In the genomic region with DNA sequence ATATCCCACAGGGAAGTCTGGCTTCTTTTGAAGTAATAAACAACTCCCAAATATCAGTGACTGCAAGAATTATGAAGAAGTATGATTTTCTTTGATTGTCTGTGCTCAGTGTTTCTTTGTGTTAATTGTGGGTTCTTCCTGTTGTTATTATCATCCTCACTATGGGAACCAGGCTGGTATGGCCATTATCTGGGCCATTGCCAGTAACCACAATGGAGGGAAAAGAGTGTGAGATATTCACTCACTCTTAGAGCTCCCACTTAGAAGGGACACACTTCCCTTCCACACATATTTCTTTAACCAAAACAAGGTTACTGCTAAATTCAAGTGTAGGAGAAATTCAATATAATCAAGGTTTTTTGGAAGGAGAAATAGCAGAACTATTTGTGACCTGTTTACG, we compare ENCODE assay signal across 17 cellular contexts.
DNase-seq lines count a peak whose midpoint lies in the region; ATAC-seq, FAIRE-seq and TF ChIP-seq lines count a peak whose summit lies in the region.
"Had no signal": no experiment of that assay in that cellular context is flagged by ENCODE, and none has a peak within 500 bp of the region (broad histone marks: within the 10 kb centered on the region; RNA-seq: fewer than 3 reads in every experiment).

No MANE protein-coding gene starts in this region.

- H3K9ac ChIP-seq in astrocyte (ENCODE audit: low read length), result no peak overlapping the region
- H3K9ac ChIP-seq in mesenchymal stem cell (ENCODE audit: low read length), result no peak overlapping the region
- no peak overlapping the region for H3K9ac ChIP-seq in smooth muscle cell (ENCODE audit: low read depth)
- H3K9ac ChIP-seq: BLaER1 treated with 17β-estradiol and CSF1 and Interleukin-3, amounts not matched to agents 10 nM and 100 nM; GM23248 had no signal

- no peak overlapping the region for H3K4me3 ChIP-seq in astrocyte (ENCODE audit: insufficient read depth, low read depth, low read length)
- no peak overlapping the region for H3K4me3 ChIP-seq in mesenchymal stem cell (ENCODE audit: insufficient read depth in 1 of 2, low read depth in 1 of 2, low read length in 2 of 2)
- H3K4me3 ChIP-seq in smooth muscle cell, result no peak overlapping the region
- H3K4me3 ChIP-seq: BLaER1 treated with 17β-estradiol and CSF1 and Interleukin-3, amounts not matched to agents 10 nM and 100 nM; GM23248 had no signal

- no peaks in the 10 kb centered on the region for H3K9me3 ChIP-seq in astrocyte (ENCODE audit: insufficient read depth, low read depth, low read length)
- H3K9me3 ChIP-seq in mesenchymal stem cell (ENCODE audit: control insufficient read depth, low read length), result no peaks in the 10 kb centered on the region
- H3K9me3 ChIP-seq in CD4-positive, alpha-beta T cell (ENCODE audit: control insufficient read depth, low read length), result no peaks in the 10 kb centered on the region
- no peaks in the 10 kb centered on the region for H3K9me3 ChIP-seq in smooth muscle cell (replicated peaks; ENCODE audit: low read depth)

- CTCF ChIA-PET in CD4-positive, alpha-beta T cell (lab: Charles Lee), result no interaction called here

- H3K79me1 ChIP-seq in mesenchymal stem cell (replicated peaks; ENCODE audit: low read length, poor library complexity, severe bottlenecking), result no peaks in the 10 kb centered on the region

- H3K36me3 ChIP-seq in astrocyte (ENCODE audit: insufficient read depth, low read length) (no peaks in the 10 kb centered on the region), mesenchymal stem cell (ENCODE audit: control insufficient read depth in 1 of 2, insufficient read depth in 2 of 2, low read depth in 1 of 2, low read length in 2 of 2) (no peaks in the 10 kb centered on the region), smooth muscle cell (ENCODE audit: low read depth) (no peaks in the 10 kb centered on the region)
- H3K36me3 ChIP-seq: BLaER1 treated with 17β-estradiol and CSF1 and Interleukin-3, amounts not matched to agents 10 nM and 100 nM had no signal

- WGBS in mesenchymal stem cell, result no CpG with 5 or more reads among the region's 1 CpG
- WGBS in smooth muscle cell (ENCODE audit: low lambda C conversion rate), result 97% methylated on average over 1 of the region's 1 CpG

- H2AK5ac ChIP-seq in mesenchymal stem cell (ENCODE audit: low read length, severe bottlenecking), result no peak overlapping the region

- H2AFZ ChIP-seq in astrocyte (ENCODE audit: low read depth, low read length), result no peak overlapping the region
- H2AFZ ChIP-seq in mesenchymal stem cell (ENCODE audit: low read depth, low read length), result no peak overlapping the region
- no peak overlapping the region for H2AFZ ChIP-seq in smooth muscle cell (ENCODE audit: low read depth)
- H2AFZ ChIP-seq: GM23248 had no signal

- TF ChIP-seq CTCF in astrocyte (IDR thresholded peaks at IDR 0.05; ENCODE audit: insufficient read depth, low read depth, low read length) (no peak), smooth muscle cell (IDR thresholded peaks at IDR 0.05; ENCODE audit: borderline replicate concordance, insufficient read depth, poor library complexity, severe bottlenecking) (no peak)
- TF ChIP-seq CTCF in CD4-positive, alpha-beta T cell (IDR thresholded peaks at IDR 0.05), result no peak

- H3K4me3 Mint-ChIP-seq in astrocyte (ENCODE audit: unreplicated experiment), result no peak overlapping the region
- H3K4me3 Mint-ChIP-seq in CD4-positive, alpha-beta T cell, result no peak overlapping the region
- H3K4me3 Mint-ChIP-seq: T-cell had no signal

- H3K27me3 ChIP-seq in astrocyte (ENCODE audit: insufficient read depth, low read length) (no peaks in the 10 kb centered on the region), mesenchymal stem cell (ENCODE audit: control insufficient read depth in 1 of 2, insufficient read depth in 1 of 2, low read length in 2 of 2) (no peaks in the 10 kb centered on the region), smooth muscle cell (ENCODE audit: low read depth) (no peaks in the 10 kb centered on the region)
- H3K27me3 ChIP-seq in CD4-positive, alpha-beta T cell (ENCODE audit: control insufficient read depth, insufficient read depth, low read length), result no peaks in the 10 kb centered on the region
- H3K27me3 ChIP-seq: BLaER1 treated with 17β-estradiol and CSF1 and Interleukin-3, amounts not matched to agents 10 nM and 100 nM had no signal

- no peaks in the 10 kb centered on the region for H3K27me3 Mint-ChIP-seq in astrocyte (ENCODE audit: low read depth, unreplicated experiment)
- no peaks in the 10 kb centered on the region for H3K27me3 Mint-ChIP-seq in CD4-positive, alpha-beta T cell
- H3K27me3 Mint-ChIP-seq: T-cell had no signal

- no peak overlapping the region for H2BK120ac ChIP-seq in mesenchymal stem cell (ENCODE audit: low read depth, low read length)

- no peak overlapping the region for H4K8ac ChIP-seq in mesenchymal stem cell (ENCODE audit: low read length)

- H3K18ac ChIP-seq in mesenchymal stem cell (ENCODE audit: low read depth in 1 of 2, low read length in 2 of 2), result no peak overlapping the region

- POLR2A ChIA-PET in CD4-positive, alpha-beta T cell (lab: Charles Lee), result no interaction called here

- DNase-seq in NCI-H1417 (lab: John Stamatoyannopoulos, UW) (peak; percentile 9 to 19 (median 13)), NCI-H1417 treated with DMSO at 0.1 percent for 48 hours (lab: John Stamatoyannopoulos, UW) (no peak), HT1080 (ENCODE audit: low read depth) (peak; percentile 28), astrocyte (ENCODE audit: low read depth) (no peak), mesenchymal stem cell (peak; percentile 47), smooth muscle cell (lab: John Stamatoyannopoulos, UW; ENCODE audit: unreplicated experiment) (no peak), NCI-H446 (lab: John Stamatoyannopoulos, UW) (no peak)
- DNase-seq in CD4-positive, alpha-beta T cell, result no peak
- DNase-seq: GM23248, KG1, NCI-H1048, NCI-H1694, NCI-H774, PC-3, T-cell had no signal

- H3K36me3 Mint-ChIP-seq in astrocyte (ENCODE audit: low read depth, unreplicated experiment), result no peaks in the 10 kb centered on the region
- H3K36me3 Mint-ChIP-seq in CD4-positive, alpha-beta T cell (ENCODE audit: low read depth), result no peaks in the 10 kb centered on the region
- H3K36me3 Mint-ChIP-seq: T-cell had no signal

- H2BK5ac ChIP-seq in mesenchymal stem cell (ENCODE audit: low read depth, low read length, poor library complexity, severe bottlenecking), result no peak overlapping the region

- H3K79me2 ChIP-seq in astrocyte (ENCODE audit: insufficient read depth, low read length) (no peaks in the 10 kb centered on the region), smooth muscle cell (ENCODE audit: low read depth) (no peaks in the 10 kb centered on the region)

- H3K4ac ChIP-seq in mesenchymal stem cell (ENCODE audit: low read depth in 1 of 2, low read length in 2 of 2), result no peak overlapping the region

- H4K91ac ChIP-seq in mesenchymal stem cell (ENCODE audit: low read length), result no peak overlapping the region

- no peak for ATAC-seq in CD4-positive, alpha-beta T cell (ENCODE audit: poor library complexity)
- ATAC-seq: HepG2, PC-3, T-cell had no signal

- no peak overlapping the region for H3K4me2 ChIP-seq in astrocyte (ENCODE audit: low read length)
- no peak overlapping the region for H3K4me2 ChIP-seq in mesenchymal stem cell (ENCODE audit: low read length, poor library complexity, severe bottlenecking)
- H3K4me2 ChIP-seq in smooth muscle cell, result no peak overlapping the region
- H3K4me2 ChIP-seq: BLaER1 treated with 17β-estradiol and CSF1 and Interleukin-3, amounts not matched to agents 10 nM and 100 nM had no signal

- H2BK15ac ChIP-seq in mesenchymal stem cell (ENCODE audit: low read depth, poor library complexity, severe bottlenecking), result no peak overlapping the region

- H3K14ac ChIP-seq in mesenchymal stem cell (ENCODE audit: low read length in 2 of 2), result no peak overlapping the region

- peak overlapping the region; percentile 23 for H3K27ac Mint-ChIP-seq in astrocyte (ENCODE audit: unreplicated experiment)
- H3K27ac Mint-ChIP-seq in CD4-positive, alpha-beta T cell, result no peak overlapping the region
- H3K27ac Mint-ChIP-seq: T-cell had no signal

- H3K4me1 ChIP-seq in astrocyte (ENCODE audit: insufficient read depth, low read length) (no peaks in the 10 kb centered on the region), mesenchymal stem cell (ENCODE audit: control insufficient read depth, insufficient read depth, low read depth, low read length) (no peaks in the 10 kb centered on the region), smooth muscle cell (ENCODE audit: low read depth) (no peaks in the 10 kb centered on the region)
- H3K4me1 ChIP-seq: BLaER1 treated with 17β-estradiol and CSF1 and Interleukin-3, amounts not matched to agents 10 nM and 100 nM had no signal

- FAIRE-seq in astrocyte (lab: Jason Lieb, UNC), result no peak
- FAIRE-seq: HepG2 had no signal

- H3F3A ChIP-seq in smooth muscle cell (ENCODE audit: low read depth), result no peaks in the 10 kb centered on the region

- no peak overlapping the region for H2BK12ac ChIP-seq in mesenchymal stem cell (ENCODE audit: low read length in 2 of 2)

- no peaks in the 10 kb centered on the region for H4K20me1 ChIP-seq in astrocyte (ENCODE audit: insufficient read depth, low read length)
- H4K20me1 ChIP-seq in smooth muscle cell (ENCODE audit: low read depth), result no peaks in the 10 kb centered on the region
- H4K20me1 ChIP-seq: BLaER1 treated with 17β-estradiol and CSF1 and Interleukin-3, amounts not matched to agents 10 nM and 100 nM had no signal

- H3K9me3 Mint-ChIP-seq in astrocyte (ENCODE audit: unreplicated experiment), result peaks cover 2% of the 10 kb centered on the region
- peaks cover 10% of the 10 kb centered on the region for H3K9me3 Mint-ChIP-seq in CD4-positive, alpha-beta T cell

- no peak overlapping the region for H3K23ac ChIP-seq in mesenchymal stem cell (ENCODE audit: low read length in 2 of 2)

- intact Hi-C loops in CD4-positive, alpha-beta T cell (cut with DNase I, micrococcal nuclease), result no loop called here

- no peaks in the 10 kb centered on the region for H3K4me1 Mint-ChIP-seq in astrocyte (ENCODE audit: low read depth, unreplicated experiment)
- H3K4me1 Mint-ChIP-seq in CD4-positive, alpha-beta T cell (ENCODE audit: low read depth), result no peaks in the 10 kb centered on the region
- H3K4me1 Mint-ChIP-seq: T-cell had no signal

- H3K27ac ChIP-seq in astrocyte (ENCODE audit: low read depth, low read length) (no peak overlapping the region), mesenchymal stem cell (ENCODE audit: low read length, poor library complexity, severe bottlenecking) (no peak overlapping the region), smooth muscle cell (ENCODE audit: low read depth) (no peak overlapping the region)
- H3K27ac ChIP-seq in CD4-positive, alpha-beta T cell (ENCODE audit: low read depth, low read length), result no peak overlapping the region
- H3K27ac ChIP-seq: BLaER1 treated with 17β-estradiol and CSF1 and Interleukin-3, amounts not matched to agents 10 nM and 100 nM; GM23248 had no signal

Comparison
In these comparisons a context has a peak if more than half of its experiments do, and no peak if none do; other contexts are left out.
1. DNase-seq: peak in NCI-H1417 (3 of 3), HT1080 (single experiment) and mesenchymal stem cell (single experiment); none in NCI-H1417 treated with DMSO at 0.1 percent for 48 hours (single experiment), astrocyte (single experiment), CD4-positive, alpha-beta T cell (0 of 10), smooth muscle cell (single experiment) and NCI-H446 (0 of 2).